Comparison of ENCODE assay signal across 25 cellular contexts in genomic region chr11:24598636-24599035, GRCh38.
"Had no signal": no experiment of that assay in that cellular context is flagged by ENCODE, and none has a peak within 500 bp of the region (broad histone marks: within the 10 kb centered on the region; RNA-seq: fewer than 3 reads in every experiment).

No MANE protein-coding gene starts in this region.

- H3K4me1 ChIP-seq: ascending aorta, Peyer's patch, SJSA1 had no signal

- H3K4me3 ChIP-seq: ascending aorta, Peyer's patch, SJSA1 had no signal

- DNase-seq: activated CD4-positive, alpha-beta T cell treated with anti-CD3 and anti-CD28 coated beads, Interleukin-2, amount 10 ng/mL, durations not matched to agents 24 days and 14 days; activated CD4-positive, alpha-beta T cell treated with anti-CD3 and anti-CD28 coated beads, Interleukin-2, amount 50 U/mL, for 4 hours; activated CD8-positive, alpha-beta T cell treated with anti-CD3 and anti-CD28 coated beads for 36 hours; activated gamma-delta T cell; activated naive CD4-positive, alpha-beta T cell treated with Interleukin-2 at 50 U/mL for 16 hours; activated naive CD8-positive, alpha-beta T cell treated with anti-CD3 and anti-CD28 coated beads, Interleukin-2, amount 10 ng/mL, durations not matched to agents 7 days and 5 days; activated T-cell treated with anti-CD3 and anti-CD28 coated beads, Interleukin-2, amount 50 U/mL, for 1 hour; activated T-cell treated with anti-CD3 and anti-CD28 coated beads, Interleukin-2, amount 50 U/mL, for 72 hours; amygdala; cerebellar nuclear complex; Karpas-422; KBM-7; NCI-H1048; NCI-H1105 treated with DMSO at 0.1 percent for 48 hours; NCI-H1436; NCI-H1694; NCI-H2029; NCI-H524 treated with DMSO at 0.1 percent for 48 hours; Peyer's patch; RPMI8226; SHP77 treated with DMSO at 0.1 percent for 48 hours; T1000 had no signal

- H3K36me3 ChIP-seq: ascending aorta, Peyer's patch, SJSA1 had no signal

- ATAC-seq: activated CD8-positive, alpha-beta T cell treated with anti-CD3 and anti-CD28 coated beads for 36 hours; activated T-cell treated with anti-CD3 and anti-CD28 coated beads, Interleukin-2, amount 50 U/mL, for 72 hours; activated T-helper 17 cell treated with anti-CD3 and anti-CD28 coated beads, Interleukin-2, amount 50 U/mL, for 72 hours had no signal

- H3K9me3 ChIP-seq: ascending aorta, Peyer's patch, SJSA1 had no signal

- H3K27me3 ChIP-seq: ascending aorta, Peyer's patch, SJSA1 had no signal

- H3K27ac ChIP-seq: ascending aorta, Peyer's patch, SJSA1 had no signal
